9 cellular contexts compared by ENCODE assay signal in the genomic region with DNA sequence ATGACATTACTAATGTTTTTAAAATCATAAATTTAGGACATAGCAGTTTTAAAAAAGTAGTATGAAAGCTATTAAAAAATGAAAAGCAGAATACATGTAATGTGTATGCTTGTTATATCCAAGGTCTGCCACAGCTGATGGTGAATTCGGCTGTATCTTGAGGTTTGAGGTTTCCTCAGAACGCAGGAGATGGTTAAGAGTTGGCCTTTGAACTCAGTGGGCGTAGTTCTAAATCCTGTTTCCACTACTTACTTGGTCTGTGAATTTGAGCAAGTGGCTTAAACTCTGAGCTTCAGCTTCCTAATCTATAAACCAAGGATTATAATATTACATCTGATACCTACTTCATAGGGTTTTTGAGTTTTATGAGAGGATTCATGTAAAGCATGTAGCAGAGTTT.
A peak's percentile ranks its signal among the peaks of the same experiment; 100 is the strongest.
DNase-seq lines count a peak whose midpoint lies in the region; ATAC-seq and TF ChIP-seq lines count a peak whose summit lies in the region.
"Had no signal": no experiment of that assay in that cellular context is flagged by ENCODE, and none has a peak within 500 bp of the region (broad histone marks: within the 10 kb centered on the region; RNA-seq: fewer than 3 reads in every experiment).

No MANE protein-coding gene starts in this region.

- DNase-seq in LHCN-M2 (ENCODE audit: low read depth) (peak; percentile 49), choroid plexus epithelial cell (ENCODE audit: low read depth) (peak; percentile 71), retina (no peak), ACHN (no peak), SHP77 treated with DMSO at 0.1 percent for 48 hours (lab: John Stamatoyannopoulos, UW) (no peak), D341Med (ENCODE audit: low spot score) (no peak)
- DNase-seq: H9 had no signal

- in situ Hi-C loops in ACHN (cut with HindIII; ENCODE audit: low pct_ligation_motif_present, low pct_unique_long_range_greater_than_20kb, low sequenced_read_pairs), result no loop called here

- H3K4me3 ChIP-seq in choroid plexus epithelial cell (ENCODE audit: low read depth, low read length), result no peak overlapping the region

- ATAC-seq in GM18517 (IDR thresholded peaks at IDR 0.05; ENCODE audit: unreplicated experiment) (peak; percentile 91), GM21723 (IDR thresholded peaks at IDR 0.05; ENCODE audit: unreplicated experiment) (peak; percentile 88)

- TF ChIP-seq CTCF in choroid plexus epithelial cell (conservative IDR thresholded peaks at IDR 0.05; ENCODE audit: low read depth, low read length), result no peak

Comparison
In these comparisons a context has a peak if more than half of its experiments do, and no peak if none do; other contexts are left out.
1. DNase-seq: peak in LHCN-M2 (single experiment) and choroid plexus epithelial cell (single experiment); none in retina (single experiment), ACHN (single experiment), SHP77 treated with DMSO at 0.1 percent for 48 hours (single experiment) and D341Med (single experiment).